Comparison of ENCODE assay signal across 1 cellular context in the genomic region with DNA sequence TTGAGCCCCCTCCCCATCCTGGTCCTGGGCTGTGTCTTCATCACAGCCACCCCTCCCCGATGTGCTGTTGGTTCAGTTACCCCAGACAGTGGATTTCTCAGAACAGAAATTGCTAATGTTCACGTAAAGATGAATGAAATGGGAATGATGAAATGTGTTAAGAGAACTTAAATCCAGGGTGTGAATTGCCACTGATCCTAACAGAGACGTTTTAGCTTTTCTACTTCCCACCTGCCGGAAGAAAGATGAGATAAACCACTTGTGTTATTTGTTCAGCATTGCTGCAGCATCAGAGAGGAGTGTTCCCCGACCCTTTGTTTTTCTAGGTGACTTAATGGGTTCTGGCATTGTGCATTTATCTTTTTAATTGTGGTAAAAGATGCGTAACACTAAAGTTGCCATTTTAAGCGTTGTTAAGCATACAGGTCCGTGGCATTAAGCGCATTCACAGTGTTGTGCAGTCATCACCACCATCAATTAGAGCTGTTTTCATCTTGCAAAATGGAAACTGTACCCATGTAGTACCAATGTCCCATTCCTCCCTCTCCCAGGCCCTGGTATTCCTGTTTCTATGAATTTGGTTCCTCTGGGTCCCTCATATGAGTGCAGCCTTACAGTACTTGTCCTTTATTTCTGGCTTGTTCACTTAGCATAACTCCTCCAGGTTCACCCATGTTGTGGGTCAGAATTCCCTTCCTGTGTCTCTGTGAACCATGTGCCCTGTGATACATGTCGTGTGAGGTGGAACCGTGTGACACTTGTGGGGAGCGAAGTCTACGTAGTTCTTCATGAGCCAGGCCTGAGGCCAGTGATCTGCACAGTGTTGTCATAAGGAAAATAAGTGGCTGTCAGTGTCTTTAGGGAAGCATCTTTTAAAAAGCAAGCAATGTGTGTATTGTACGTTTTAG.
TF ChIP-seq lines count a peak whose summit lies in the region.

No MANE protein-coding gene starts in this region.

TF ChIP-seq in K562, 482 proteins besides CTCF, POLR2A, EP300 and RAD21 (continued from another document):
- TF ChIP-seq, protein P1, sequence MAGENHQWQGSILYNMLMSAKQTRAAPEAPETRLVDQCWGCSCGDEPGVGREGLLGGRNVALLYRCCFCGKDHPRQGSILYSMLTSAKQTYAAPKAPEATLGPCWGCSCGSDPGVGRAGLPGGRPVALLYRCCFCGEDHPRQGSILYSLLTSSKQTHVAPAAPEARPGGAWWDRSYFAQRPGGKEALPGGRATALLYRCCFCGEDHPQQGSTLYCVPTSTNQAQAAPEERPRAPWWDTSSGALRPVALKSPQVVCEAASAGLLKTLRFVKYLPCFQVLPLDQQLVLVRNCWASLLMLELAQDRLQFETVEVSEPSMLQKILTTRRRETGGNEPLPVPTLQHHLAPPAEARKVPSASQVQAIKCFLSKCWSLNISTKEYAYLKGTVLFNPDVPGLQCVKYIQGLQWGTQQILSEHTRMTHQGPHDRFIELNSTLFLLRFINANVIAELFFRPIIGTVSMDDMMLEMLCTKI (IDR thresholded peaks at IDR 0.05; ENCODE audit: partially characterized antibody), result no peak
- TF ChIP-seq, protein P2, sequence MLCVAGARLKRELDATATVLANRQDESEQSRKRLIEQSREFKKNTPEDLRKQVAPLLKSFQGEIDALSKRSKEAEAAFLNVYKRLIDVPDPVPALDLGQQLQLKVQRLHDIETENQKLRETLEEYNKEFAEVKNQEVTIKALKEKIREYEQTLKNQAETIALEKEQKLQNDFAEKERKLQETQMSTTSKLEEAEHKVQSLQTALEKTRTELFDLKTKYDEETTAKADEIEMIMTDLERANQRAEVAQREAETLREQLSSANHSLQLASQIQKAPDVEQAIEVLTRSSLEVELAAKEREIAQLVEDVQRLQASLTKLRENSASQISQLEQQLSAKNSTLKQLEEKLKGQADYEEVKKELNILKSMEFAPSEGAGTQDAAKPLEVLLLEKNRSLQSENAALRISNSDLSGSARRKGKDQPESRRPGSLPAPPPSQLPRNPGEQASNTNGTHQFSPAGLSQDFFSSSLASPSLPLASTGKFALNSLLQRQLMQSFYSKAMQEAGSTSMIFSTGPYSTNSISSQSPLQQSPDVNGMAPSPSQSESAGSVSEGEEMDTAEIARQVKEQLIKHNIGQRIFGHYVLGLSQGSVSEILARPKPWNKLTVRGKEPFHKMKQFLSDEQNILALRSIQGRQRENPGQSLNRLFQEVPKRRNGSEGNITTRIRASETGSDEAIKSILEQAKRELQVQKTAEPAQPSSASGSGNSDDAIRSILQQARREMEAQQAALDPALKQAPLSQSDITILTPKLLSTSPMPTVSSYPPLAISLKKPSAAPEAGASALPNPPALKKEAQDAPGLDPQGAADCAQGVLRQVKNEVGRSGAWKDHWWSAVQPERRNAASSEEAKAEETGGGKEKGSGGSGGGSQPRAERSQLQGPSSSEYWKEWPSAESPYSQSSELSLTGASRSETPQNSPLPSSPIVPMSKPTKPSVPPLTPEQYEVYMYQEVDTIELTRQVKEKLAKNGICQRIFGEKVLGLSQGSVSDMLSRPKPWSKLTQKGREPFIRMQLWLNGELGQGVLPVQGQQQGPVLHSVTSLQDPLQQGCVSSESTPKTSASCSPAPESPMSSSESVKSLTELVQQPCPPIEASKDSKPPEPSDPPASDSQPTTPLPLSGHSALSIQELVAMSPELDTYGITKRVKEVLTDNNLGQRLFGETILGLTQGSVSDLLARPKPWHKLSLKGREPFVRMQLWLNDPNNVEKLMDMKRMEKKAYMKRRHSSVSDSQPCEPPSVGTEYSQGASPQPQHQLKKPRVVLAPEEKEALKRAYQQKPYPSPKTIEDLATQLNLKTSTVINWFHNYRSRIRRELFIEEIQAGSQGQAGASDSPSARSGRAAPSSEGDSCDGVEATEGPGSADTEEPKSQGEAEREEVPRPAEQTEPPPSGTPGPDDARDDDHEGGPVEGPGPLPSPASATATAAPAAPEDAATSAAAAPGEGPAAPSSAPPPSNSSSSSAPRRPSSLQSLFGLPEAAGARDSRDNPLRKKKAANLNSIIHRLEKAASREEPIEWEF (CRISPR knock-in tag; IDR thresholded peaks at IDR 0.05), result no peak
- TF ChIP-seq, protein P3, sequence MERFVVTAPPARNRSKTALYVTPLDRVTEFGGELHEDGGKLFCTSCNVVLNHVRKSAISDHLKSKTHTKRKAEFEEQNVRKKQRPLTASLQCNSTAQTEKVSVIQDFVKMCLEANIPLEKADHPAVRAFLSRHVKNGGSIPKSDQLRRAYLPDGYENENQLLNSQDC (CRISPR knock-in tag; IDR thresholded peaks at IDR 0.05), result no peak
- TF ChIP-seq, protein P4, sequence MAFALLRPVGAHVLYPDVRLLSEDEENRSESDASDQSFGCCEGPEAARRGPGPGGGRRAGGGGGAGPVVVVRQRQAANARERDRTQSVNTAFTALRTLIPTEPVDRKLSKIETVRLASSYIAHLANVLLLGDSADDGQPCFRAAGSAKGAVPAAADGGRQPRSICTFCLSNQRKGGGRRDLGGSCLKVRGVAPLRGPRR (CRISPR knock-in tag; IDR thresholded peaks at IDR 0.05), result no peak
- no peak for TF ChIP-seq PTBP1 (IDR thresholded peaks at IDR 0.05; ENCODE audit: low read depth, low read length)
